In genomic region chr18:68721681-68722583, GRCh38 we compare ENCODE assay signal across 8 cellular contexts. TPM values are rescaled to one million over a fixed set of nuclear protein-coding genes. Genes with fewer than 3 reads are reported as not detected.
DNase-seq lines count a peak whose midpoint lies in the region; ATAC-seq and TF ChIP-seq lines count a peak whose summit lies in the region.

No MANE protein-coding gene starts in this region.

- POLR2A ChIA-PET in OCI-LY7 (lab: Charles Lee): no interaction called here

- H3K27ac ChIP-seq in OCI-LY7 (ENCODE audit: low read depth, low read length, poor library complexity, severe bottlenecking): no peak overlapping the region
- H3K27ac ChIP-seq in left ventricle myocardium inferior (replicated peaks): peak overlapping the region; percentile 75
- peak overlapping the region; percentile 42 to 71 (median 56) for H3K27ac ChIP-seq in upper lobe of left lung
- H3K27ac ChIP-seq in caudate nucleus (ENCODE audit: low read depth, low read length): no peak overlapping the region

- CTCF ChIA-PET in OCI-LY7 (lab: Charles Lee; ENCODE audit: unreplicated experiment): no interaction called here

- peak overlapping the region; percentile 32; the same call in 1 of the 2 replicates for H3K4me2 ChIP-seq in OCI-LY7 (ENCODE audit: low read length)

- intact Hi-C loops in OCI-LY7 (cut with micrococcal nuclease; ENCODE audit: unreplicated experiment) (no loop called here), left ventricle myocardium inferior (cut with micrococcal nuclease) (no loop called here)

- H4K20me1 ChIP-seq in OCI-LY7 (ENCODE audit: insufficient read depth, low read length): no peaks in the 10 kb centered on the region

- no peak for DNase-seq in OCI-LY7 (ENCODE audit: low spot score)
- DNase-seq in left ventricle myocardium inferior: no peak
- no peak for DNase-seq in upper lobe of left lung
- no peak for DNase-seq in SHP77 treated with DMSO at 0.1 percent for 48 hours (lab: John Stamatoyannopoulos, UW)
- DNase-seq in activated CD4-positive, alpha-beta T cell treated with anti-CD3 and anti-CD28 coated beads, Interleukin-2, amount 50 U/mL, for 1 hour: no peak
- DNase-seq in caudate nucleus (lab: John Stamatoyannopoulos, UW): no peak

- ATAC-seq in GM18519 (IDR thresholded peaks at IDR 0.05; ENCODE audit: low FRiP score, unreplicated experiment): peak; percentile 84
- peak; percentile 90 for ATAC-seq in HG02642 (IDR thresholded peaks at IDR 0.05; ENCODE audit: poor library complexity, unreplicated experiment)
- peak in 1 of 2 donors; percentile 63 for ATAC-seq in upper lobe of left lung (ENCODE audit: low FRiP score in 2 of 2)

- H2AFZ ChIP-seq in OCI-LY7 (ENCODE audit: low read length): no peak overlapping the region

- H3K9me2 ChIP-seq in OCI-LY7 (ENCODE audit: insufficient read depth, low read length): no peaks in the 10 kb centered on the region

- no TSS peak for BruUV-seq in OCI-LY7 (replicated peaks; lab: Mats Ljungman, UMichigan)

- no peaks in the 10 kb centered on the region for H3K79me2 ChIP-seq in OCI-LY7 (ENCODE audit: insufficient read depth, low read depth, low read length)

- WGBS in upper lobe of left lung, 2 donors: 44 to 52% methylated on average over 8 of the region's 8 CpGs

- TF ChIP-seq POLR2A in upper lobe of left lung (IDR thresholded peaks at IDR 0.05): no peak

- TF ChIP-seq CTCF in OCI-LY7 (conservative IDR thresholded peaks at IDR 0.05; ENCODE audit: low read length): no peak
- no peak for TF ChIP-seq CTCF in left ventricle myocardium inferior (IDR thresholded peaks at IDR 0.05; ENCODE audit: borderline replicate concordance)
- TF ChIP-seq CTCF in upper lobe of left lung (IDR thresholded peaks at IDR 0.05): no peak

- H3K9me3 ChIP-seq in OCI-LY7 (ENCODE audit: low read length) (no peaks in the 10 kb centered on the region), left ventricle myocardium inferior (replicated peaks) (no peaks in the 10 kb centered on the region), upper lobe of left lung (no peaks in the 10 kb centered on the region)

- H3K27me3 ChIP-seq in left ventricle myocardium inferior (ENCODE audit: low read depth): no peaks in the 10 kb centered on the region
- no peaks in the 10 kb centered on the region for H3K27me3 ChIP-seq in upper lobe of left lung

- H3K4me3 ChIP-seq in OCI-LY7 (ENCODE audit: low read depth, low read length, poor library complexity, severe bottlenecking) (no peak overlapping the region), left ventricle myocardium inferior (peak overlapping the region; percentile 54), upper lobe of left lung (peak overlapping the region in 3 of 4 donors; percentile 19 to 36 (median 36))

- H3K4me1 ChIP-seq in OCI-LY7 (ENCODE audit: insufficient read depth, low read length, poor library complexity, severe bottlenecking) (peaks cover 4% of the 10 kb centered on the region), left ventricle myocardium inferior (peaks cover 3% of the 10 kb centered on the region), upper lobe of left lung (no peaks in the 10 kb centered on the region)

- TF ChIP-seq EP300 in upper lobe of left lung (IDR thresholded peaks at IDR 0.05): no peak

- H3K36me3 ChIP-seq in OCI-LY7 (ENCODE audit: insufficient read depth, low read length) (no peaks in the 10 kb centered on the region), left ventricle myocardium inferior (peaks cover 9% of the 10 kb centered on the region), upper lobe of left lung (no peaks in the 10 kb centered on the region)

RNA-seq across cellular contexts. Expression of gene TMX3, which starts 7.0 kb away (rescaled TPM):
- 14.8 and 16.6 TPM in 2 replicates for total RNA-seq in OCI-LY7 (2014; rRNA removed; shearing (Covaris generic))
- 25.9 and 27.3 TPM in 2 replicates for total RNA-seq in OCI-LY7 (2022)
- 26.3 TPM for total RNA-seq in left ventricle myocardium inferior
- 10 to 100 TPM; 25.0 to 67.1 (median 50.8) TPM for total RNA-seq in upper lobe of left lung

Comparison
In these comparisons a context has a peak if more than half of its experiments do, and no peak if none do; other contexts are left out.
1. H3K27ac ChIP-seq: peak in left ventricle myocardium inferior (single experiment) and upper lobe of left lung (4 of 4); none in OCI-LY7 (single experiment) and caudate nucleus (single experiment).